26 cellular contexts compared by ENCODE assay signal in the genomic region with DNA sequence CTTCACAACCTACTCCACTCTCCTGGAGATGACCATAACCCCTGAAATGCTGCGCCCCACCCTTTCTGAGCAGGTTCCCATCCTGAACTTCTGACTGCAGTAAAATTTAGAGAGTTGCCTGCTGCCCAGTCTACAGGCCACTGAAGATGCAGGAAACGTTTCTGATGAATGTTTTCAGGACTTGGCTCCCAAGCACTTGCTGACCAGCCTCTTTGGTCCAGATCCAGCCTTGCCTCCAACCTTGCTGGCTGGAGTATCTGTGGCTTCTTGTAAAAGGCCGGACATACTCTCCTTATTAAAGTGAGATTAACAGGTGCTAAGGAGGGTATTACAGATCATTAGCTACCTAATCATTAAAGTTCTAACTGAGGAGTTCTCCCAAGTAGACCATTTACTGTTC.
"Had no signal": no experiment of that assay in that cellular context is flagged by ENCODE, and none has a peak within 500 bp of the region (broad histone marks: within the 10 kb centered on the region; RNA-seq: fewer than 3 reads in every experiment).

No MANE protein-coding gene starts in this region.

- H3K27me3 Mint-ChIP-seq: activated CD4-positive, alpha-beta memory T cell treated with anti-CD3 and anti-CD28 coated beads, Interleukin-2, amount 10 ng/mL, durations not matched to agents 7 days and 5 days had no signal

- H3K36me3 Mint-ChIP-seq: activated naive CD8-positive, alpha-beta T cell treated with anti-CD3 and anti-CD28 coated beads, Interleukin-2, amount 10 ng/mL, durations not matched to agents 7 days and 5 days; memory B cell; naive B cell; stimulated activated naive B cell treated with anti-CD40 and anti-IgM and Interleukin-4, amounts not matched to agents 10 μg/mL and 1 μg/mL and 100 μg/mL, for 72 hours had no signal

- H3K9me3 ChIP-seq: gastroesophageal sphincter, mucosa of descending colon, upper lobe of left lung had no signal

- H3K27ac Mint-ChIP-seq: activated CD4-positive, alpha-beta memory T cell treated with anti-CD3 and anti-CD28 coated beads, Interleukin-2, amount 10 ng/mL, durations not matched to agents 7 days and 5 days; activated naive CD4-positive, alpha-beta T cell treated with anti-CD3 and anti-CD28 coated beads for 36 hours; activated naive CD8-positive, alpha-beta T cell treated with anti-CD3 and anti-CD28 coated beads, Interleukin-2, amount 10 ng/mL, durations not matched to agents 7 days and 5 days; activated T-cell treated with anti-CD3 and anti-CD28 coated beads, Interleukin-2, amount 50 U/mL, for 72 hours; memory B cell; naive B cell; stimulated activated naive B cell treated with anti-CD40 and anti-IgM and Interleukin-4, amounts not matched to agents 10 μg/mL and 1 μg/mL and 100 μg/mL, for 72 hours; T-helper 17 cell had no signal

- H3K9me3 Mint-ChIP-seq: activated CD4-positive, alpha-beta memory T cell treated with anti-CD3 and anti-CD28 coated beads, Interleukin-2, amount 10 ng/mL, durations not matched to agents 7 days and 5 days; activated naive CD4-positive, alpha-beta T cell treated with anti-CD3 and anti-CD28 coated beads for 36 hours; activated naive CD8-positive, alpha-beta T cell treated with anti-CD3 and anti-CD28 coated beads, Interleukin-2, amount 10 ng/mL, durations not matched to agents 7 days and 5 days; activated T-cell treated with anti-CD3 and anti-CD28 coated beads, Interleukin-2, amount 50 U/mL, for 72 hours; memory B cell had no signal

- H3K27me3 ChIP-seq: brain microvascular endothelial cell, gastroesophageal sphincter, upper lobe of left lung had no signal

- ATAC-seq: activated T-cell treated with anti-CD3 and anti-CD28 coated beads, Interleukin-2, amount 50 U/mL, for 72 hours; gastroesophageal sphincter; mucosa of descending colon; sciatic nerve; stimulated activated naive B cell treated with anti-CD40 and anti-IgM and Interleukin-4, amounts not matched to agents 10 μg/mL and 1 μg/mL and 100 μg/mL, for 72 hours; T-helper 17 cell had no signal

- H3K4me3 ChIP-seq: gastroesophageal sphincter, mucosa of descending colon, smooth muscle cell, upper lobe of left lung had no signal

- H3K4me1 ChIP-seq: upper lobe of left lung had no signal

- DNase-seq: activated CD4-positive, alpha-beta memory T cell treated with anti-CD3 and anti-CD28 coated beads, Interleukin-2, amount 10 ng/mL, durations not matched to agents 7 days and 5 days; activated CD4-positive, alpha-beta T cell treated with anti-CD3 and anti-CD28 coated beads for 48 hours; activated effector memory CD4-positive, alpha-beta T cell treated with Interleukin-2 at 50 U/mL for 16 hours; activated naive CD4-positive, alpha-beta T cell treated with anti-CD3 and anti-CD28 coated beads for 36 hours; activated naive CD8-positive, alpha-beta T cell treated with anti-CD3 and anti-CD28 coated beads, Interleukin-2, amount 10 ng/mL, durations not matched to agents 7 days and 5 days; activated T-cell treated with anti-CD3 and anti-CD28 coated beads, Interleukin-2, amount 50 U/mL, for 72 hours; amniotic stem cell; brain microvascular endothelial cell; caudate nucleus; effector memory CD4-positive, alpha-beta T cell; head of caudate nucleus; hypothalamus; mucosa of descending colon; naive B cell; occipital lobe; stimulated activated CD4-positive, alpha-beta T cell treated with anti-CD3 and anti-CD28 coated beads, Interleukin-15, amount 100 ng/mL, for 24 hours; stimulated activated CD8-positive, alpha-beta memory T cell treated with anti-CD3 and anti-CD28 coated beads, Interleukin-4, amount 100 ng/mL, for 48 hours; stimulated activated naive B cell treated with anti-CD40 and anti-IgM and Interleukin-4, amounts not matched to agents 10 μg/mL and 1 μg/mL and 100 μg/mL, for 72 hours; SW 1271; T-helper 17 cell; upper lobe of left lung had no signal

- H3K36me3 ChIP-seq: brain microvascular endothelial cell, gastroesophageal sphincter, upper lobe of left lung had no signal

- H3K4me1 Mint-ChIP-seq: activated CD4-positive, alpha-beta memory T cell treated with anti-CD3 and anti-CD28 coated beads, Interleukin-2, amount 10 ng/mL, durations not matched to agents 7 days and 5 days; activated naive CD8-positive, alpha-beta T cell treated with anti-CD3 and anti-CD28 coated beads, Interleukin-2, amount 10 ng/mL, durations not matched to agents 7 days and 5 days; memory B cell; naive B cell; neural crest cell; stimulated activated naive B cell treated with anti-CD40 and anti-IgM and Interleukin-4, amounts not matched to agents 10 μg/mL and 1 μg/mL and 100 μg/mL, for 72 hours had no signal

- H3K4me3 Mint-ChIP-seq: activated CD4-positive, alpha-beta memory T cell treated with anti-CD3 and anti-CD28 coated beads, Interleukin-2, amount 10 ng/mL, durations not matched to agents 7 days and 5 days; activated naive CD4-positive, alpha-beta T cell treated with anti-CD3 and anti-CD28 coated beads for 36 hours; activated naive CD8-positive, alpha-beta T cell treated with anti-CD3 and anti-CD28 coated beads, Interleukin-2, amount 10 ng/mL, durations not matched to agents 7 days and 5 days; activated T-cell treated with anti-CD3 and anti-CD28 coated beads, Interleukin-2, amount 50 U/mL, for 72 hours; memory B cell; neural crest cell; stimulated activated naive B cell treated with anti-CD40 and anti-IgM and Interleukin-4, amounts not matched to agents 10 μg/mL and 1 μg/mL and 100 μg/mL, for 72 hours; T-helper 17 cell had no signal
